In genomic region chr7:25389489-25390106, GRCh38 we compare ENCODE assay signal across 9 cellular contexts.
A peak's percentile ranks its signal among the peaks of the same experiment; 100 is the strongest.
DNase-seq lines count a peak whose midpoint lies in the region; ATAC-seq, FAIRE-seq and TF ChIP-seq lines count a peak whose summit lies in the region.
"Had no signal": no experiment of that assay in that cellular context is flagged by ENCODE, and none has a peak within 500 bp of the region (broad histone marks: within the 10 kb centered on the region; RNA-seq: fewer than 3 reads in every experiment).

No MANE protein-coding gene starts in this region.

- ATAC-seq in heart left ventricle (peak in 3 of 4 donors; percentile 22 to 49 (median 38)), GM18868 (IDR thresholded peaks at IDR 0.05; ENCODE audit: unreplicated experiment) (no peak)
- ATAC-seq in activated naive CD8-positive, alpha-beta T cell treated with anti-CD3 and anti-CD28 coated beads, Interleukin-2, amount 50 U/mL, for 24 hours, result no peak

- H3K9me3 ChIP-seq in heart left ventricle, result no peaks in the 10 kb centered on the region
- no peaks in the 10 kb centered on the region for H3K9me3 ChIP-seq in small intestine (ENCODE audit: control insufficient read depth, low read depth)

- no peak overlapping the region for H3K27ac ChIP-seq in heart left ventricle
- no peak overlapping the region for H3K27ac ChIP-seq in small intestine (ENCODE audit: low read depth in 1 of 2, low read length in 1 of 2)

- H3K4me3 ChIP-seq in heart left ventricle (no peak overlapping the region), small intestine (ENCODE audit: low read depth in 1 of 2, low read length in 2 of 2) (no peak overlapping the region)

- H3K4me3 Mint-ChIP-seq in activated naive CD4-positive, alpha-beta T cell treated with anti-CD3 and anti-CD28 coated beads for 36 hours, result no peak overlapping the region
- no peak overlapping the region for H3K4me3 Mint-ChIP-seq in activated naive CD8-positive, alpha-beta T cell treated with anti-CD3 and anti-CD28 coated beads, Interleukin-2, amount 50 U/mL, for 24 hours

- H3K4me1 Mint-ChIP-seq in activated naive CD4-positive, alpha-beta T cell treated with anti-CD3 and anti-CD28 coated beads for 36 hours (ENCODE audit: low read depth), result peaks cover 3% of the 10 kb centered on the region
- no peaks in the 10 kb centered on the region for H3K4me1 Mint-ChIP-seq in activated naive CD8-positive, alpha-beta T cell treated with anti-CD3 and anti-CD28 coated beads, Interleukin-2, amount 50 U/mL, for 24 hours

- H3K9me3 Mint-ChIP-seq in activated naive CD4-positive, alpha-beta T cell treated with anti-CD3 and anti-CD28 coated beads for 36 hours, result no peaks in the 10 kb centered on the region
- no peaks in the 10 kb centered on the region for H3K9me3 Mint-ChIP-seq in activated naive CD8-positive, alpha-beta T cell treated with anti-CD3 and anti-CD28 coated beads, Interleukin-2, amount 50 U/mL, for 24 hours
- H3K9me3 Mint-ChIP-seq: activated naive CD4-positive, alpha-beta T cell treated with anti-CD3 and anti-CD28 coated beads, Interleukin-2, amount 50 U/mL, for 72 hours had no signal

- no peaks in the 10 kb centered on the region for H3K36me3 Mint-ChIP-seq in activated naive CD4-positive, alpha-beta T cell treated with anti-CD3 and anti-CD28 coated beads for 36 hours (ENCODE audit: low read depth)
- no peaks in the 10 kb centered on the region for H3K36me3 Mint-ChIP-seq in activated naive CD8-positive, alpha-beta T cell treated with anti-CD3 and anti-CD28 coated beads, Interleukin-2, amount 50 U/mL, for 24 hours (ENCODE audit: low read depth)
- H3K36me3 Mint-ChIP-seq: activated naive CD4-positive, alpha-beta T cell treated with anti-CD3 and anti-CD28 coated beads, Interleukin-2, amount 50 U/mL, for 72 hours had no signal

- DNase-seq in activated naive CD4-positive, alpha-beta T cell treated with anti-CD3 and anti-CD28 coated beads for 36 hours, result peak; percentile 21
- DNase-seq in activated naive CD4-positive, alpha-beta T cell (lab: John Stamatoyannopoulos, UW), result no peak
- DNase-seq in NCI-H1105 treated with DMSO at 0.1 percent for 48 hours (lab: John Stamatoyannopoulos, UW), result peak; percentile 78
- DNase-seq in heart left ventricle, result no peak
- peak; percentile 72 for DNase-seq in small intestine
- no peak for DNase-seq in activated naive CD8-positive, alpha-beta T cell treated with anti-CD3 and anti-CD28 coated beads, Interleukin-2, amount 50 U/mL, for 24 hours

- H3K27me3 ChIP-seq in heart left ventricle (peaks cover 0 to 6% (median 0%) of the 10 kb centered on the region in 9 donors), small intestine (ENCODE audit: control insufficient read depth in 2 of 2, insufficient read depth in 2 of 2, low read length in 2 of 2) (no peaks in the 10 kb centered on the region)

- H3K27ac Mint-ChIP-seq in activated naive CD4-positive, alpha-beta T cell treated with anti-CD3 and anti-CD28 coated beads for 36 hours, result no peak overlapping the region
- no peak overlapping the region for H3K27ac Mint-ChIP-seq in activated naive CD8-positive, alpha-beta T cell treated with anti-CD3 and anti-CD28 coated beads, Interleukin-2, amount 50 U/mL, for 24 hours
- H3K27ac Mint-ChIP-seq: activated naive CD4-positive, alpha-beta T cell treated with anti-CD3 and anti-CD28 coated beads, Interleukin-2, amount 50 U/mL, for 72 hours had no signal

- H3K36me3 ChIP-seq in heart left ventricle, result no peaks in the 10 kb centered on the region
- H3K36me3 ChIP-seq in small intestine (ENCODE audit: control insufficient read depth in 2 of 2, insufficient read depth in 2 of 2, low read length in 2 of 2), result no peaks in the 10 kb centered on the region

- peaks cover 0 to 17% (median 2%) of the 10 kb centered on the region in 12 donors for H3K4me1 ChIP-seq in heart left ventricle
- H3K4me1 ChIP-seq in small intestine (ENCODE audit: control insufficient read depth in 2 of 2, insufficient read depth in 1 of 2, low read depth in 1 of 2, low read length in 1 of 2), result no peaks in the 10 kb centered on the region

- peak; percentile 91 for FAIRE-seq in TTC549 (lab: Jason Lieb, UNC)
- FAIRE-seq in small intestine (lab: Jason Lieb, UNC), result no peak

- 17 to 24% (median 21%) methylated on average over 8 of the region's 8 CpGs for WGBS in heart left ventricle, 4 donors
- whole genome bisulfite sequencing in small intestine, 3 donors, result 14 to 20% (median 17%) methylated on average over 8 of the region's 8 CpGs

- TF ChIP-seq POLR2A in heart left ventricle (IDR thresholded peaks at IDR 0.05), result no peak

- H3K27me3 Mint-ChIP-seq in activated naive CD4-positive, alpha-beta T cell treated with anti-CD3 and anti-CD28 coated beads for 36 hours (ENCODE audit: low read depth), result peaks cover 2% of the 10 kb centered on the region
- no peaks in the 10 kb centered on the region for H3K27me3 Mint-ChIP-seq in activated naive CD8-positive, alpha-beta T cell treated with anti-CD3 and anti-CD28 coated beads, Interleukin-2, amount 50 U/mL, for 24 hours

- TF ChIP-seq CTCF in heart left ventricle (IDR thresholded peaks at IDR 0.05), result peak; percentile 25 to 65 (median 46)

- CTCF ChIA-PET in activated naive CD4-positive, alpha-beta T cell treated with anti-CD3 and anti-CD28 coated beads for 36 hours (lab: Charles Lee), result interaction anchor here (0.6 to 10.6 kb wide), 13 partner anchors 86 to 1243 kb away, joined by 3 to 113 read pairs (median 4); no protein-coding TSS in a partner anchor

- intact Hi-C loops in activated naive CD4-positive, alpha-beta T cell treated with anti-CD3 and anti-CD28 coated beads for 36 hours (cut with micrococcal nuclease), result loop anchor here (1.0 kb wide), 1 partner anchor 130 kb away; no protein-coding TSS in a partner anchor
- intact Hi-C loops in heart left ventricle (cut with DNase I), result loop anchor here (1.0 to 5.0 kb wide), 9 partner anchors 129 to 463 kb away; no protein-coding TSS in a partner anchor

Comparison
In these comparisons a context has a peak if more than half of its experiments do, and no peak if none do; other contexts are left out.
1. DNase-seq: peak in activated naive CD4-positive, alpha-beta T cell treated with anti-CD3 and anti-CD28 coated beads for 36 hours (single experiment), NCI-H1105 treated with DMSO at 0.1 percent for 48 hours (single experiment) and small intestine (single experiment); none in activated naive CD4-positive, alpha-beta T cell (0 of 4), heart left ventricle (0 of 5) and activated naive CD8-positive, alpha-beta T cell treated with anti-CD3 and anti-CD28 coated beads, Interleukin-2, amount 50 U/mL, for 24 hours (single experiment).
2. ATAC-seq: peak in heart left ventricle (3 of 4); none in activated naive CD8-positive, alpha-beta T cell treated with anti-CD3 and anti-CD28 coated beads, Interleukin-2, amount 50 U/mL, for 24 hours (single experiment) and GM18868 (single experiment).